10 cellular contexts compared by ENCODE assay signal in genomic region chr9:124503713-124504529, GRCh38. TPM values are rescaled to one million over a fixed set of nuclear protein-coding genes. Genes with fewer than 3 reads are reported as not detected.
DNase-seq lines count a peak whose midpoint lies in the region; ATAC-seq, FAIRE-seq and TF ChIP-seq lines count a peak whose summit lies in the region.
"Had no signal": no experiment of that assay in that cellular context is flagged by ENCODE, and none has a peak within 500 bp of the region (broad histone marks: within the 10 kb centered on the region; RNA-seq: fewer than 3 reads in every experiment).

No MANE protein-coding gene starts in this region.

- peaks cover 7% of the 10 kb centered on the region for H3K36me3 Mint-ChIP-seq in natural killer cell treated with Interleukin-12 subunit alpha and Interleukin-12 subunit beta and Interleukin-15 and Interleukin-18, amount 100 ng/mL, for 72 hours

- RAD21 ChIA-PET in GM12878 (lab: Charles Lee; ENCODE audit: unreplicated experiment) = no interaction called here

- peaks cover 17 to 22% of the 10 kb centered on the region in 2 donors for H3K27me3 Mint-ChIP-seq in natural killer cell treated with Interleukin-12 subunit alpha and Interleukin-12 subunit beta and Interleukin-15 and Interleukin-18, amount 100 ng/mL, for 72 hours

- TF ChIP-seq POLR2A in GM12878 (IDR thresholded peaks at IDR 0.05; ENCODE audit: low read depth, low read length) = no peak

- TF ChIP-seq RAD21 in GM12878 (IDR thresholded peaks at IDR 0.05; ENCODE audit: insufficient read depth, low read depth, low read length) = no peak

- H3K27ac ChIP-seq in ACC112 (ENCODE audit: low read depth, low read length) (no peak overlapping the region), GM12878 (ENCODE audit: control insufficient read depth, insufficient read depth) (no peak overlapping the region)

- H3K79me2 ChIP-seq in ACC112 (ENCODE audit: control insufficient read depth, insufficient read depth, low read length, unreplicated experiment) (no peaks in the 10 kb centered on the region), GM12878 (ENCODE audit: control insufficient read depth, insufficient read depth, low read length) (no peaks in the 10 kb centered on the region)

- no peak overlapping the region for H3K4me3 ChIP-seq in ACC112 (ENCODE audit: low read depth, low read length)
- no peak overlapping the region for H3K4me3 ChIP-seq in GM12878

- peak overlapping the region; percentile 87 for H3K4me3 Mint-ChIP-seq in natural killer cell treated with Interleukin-12 subunit alpha and Interleukin-12 subunit beta and Interleukin-15 and Interleukin-18, amount 100 ng/mL, for 72 hours

- no peaks in the 10 kb centered on the region for H3K36me3 ChIP-seq in ACC112 (ENCODE audit: insufficient read depth, low read length)
- H3K36me3 ChIP-seq in ES-I3 (ENCODE audit: insufficient read depth, low read length) = no peaks in the 10 kb centered on the region
- H3K36me3 ChIP-seq in GM12878 (ENCODE audit: control insufficient read depth in 2 of 2, insufficient read depth in 2 of 2, low read length in 1 of 2) = no peaks in the 10 kb centered on the region

- no peak for DNase-seq in GM12878 (ENCODE audit: low read depth, low spot score)
- DNase-seq in natural killer cell treated with Interleukin-12 subunit alpha and Interleukin-12 subunit beta and Interleukin-15 and Interleukin-18, amount 100 ng/mL, for 72 hours (ENCODE audit: low spot score) = no peak
- no peak for DNase-seq in nucleus accumbens (lab: John Stamatoyannopoulos, UW)
- DNase-seq in hepatic stellate cell (ENCODE audit: low spot score) = no peak
- no peak for DNase-seq in SW480 (ENCODE audit: low spot score)
- no peak for DNase-seq in LoVo (ENCODE audit: low spot score)
- DNase-seq: NCI-H1436 treated with DMSO at 0.1 percent for 48 hours had no signal

- H3K9me3 Mint-ChIP-seq in natural killer cell treated with Interleukin-12 subunit alpha and Interleukin-12 subunit beta and Interleukin-15 and Interleukin-18, amount 100 ng/mL, for 72 hours = no peaks in the 10 kb centered on the region

- H3K9ac ChIP-seq in ES-I3 (ENCODE audit: low read depth, low read length) = peak overlapping the region; percentile 54
- H3K9ac ChIP-seq in GM12878 (ENCODE audit: control insufficient read depth, insufficient read depth, low read length) = no peak overlapping the region

- H3K4me1 Mint-ChIP-seq in natural killer cell treated with Interleukin-12 subunit alpha and Interleukin-12 subunit beta and Interleukin-15 and Interleukin-18, amount 100 ng/mL, for 72 hours (ENCODE audit: low read depth in 2 of 2) = peaks cover 10 to 13% of the 10 kb centered on the region in 2 donors

- CTCF ChIA-PET in GM12878 (lab: Yijun Ruan, JAX) = no interaction called here

- H2AFZ ChIP-seq in ACC112 (ENCODE audit: low read length, unreplicated experiment) (peak overlapping the region; percentile 4), GM12878 (ENCODE audit: control insufficient read depth, low read depth, low read length) (no peak overlapping the region)

- no TSS peak for BruUV-seq in GM12878 (replicated peaks; lab: Mats Ljungman, UMichigan)

- H3K27me3 ChIP-seq in ACC112 (ENCODE audit: insufficient read depth, low read length) = peaks cover 62% of the 10 kb centered on the region
- H3K27me3 ChIP-seq in GM12878 (replicated peaks in 1 of 2; ENCODE audit: control insufficient read depth in 2 of 2, insufficient read depth in 2 of 2, low read length in 1 of 2) = peaks cover 9 to 10% of the 10 kb centered on the region in 2 experiments; a peak in 3 of 4 replicates

- H3K9me3 ChIP-seq in ES-I3 (ENCODE audit: control insufficient read depth, insufficient read depth, low read length) (no peaks in the 10 kb centered on the region), GM12878 (replicated peaks; ENCODE audit: control insufficient read depth, insufficient read depth, low read length) (no peaks in the 10 kb centered on the region)

- H3K4me1 ChIP-seq in ACC112 (ENCODE audit: control insufficient read depth, insufficient read depth, low read length, unreplicated experiment) = no peaks in the 10 kb centered on the region
- peaks cover 12% of the 10 kb centered on the region; the same call in 1 of the 2 replicates for H3K4me1 ChIP-seq in ES-I3 (ENCODE audit: insufficient read depth, low read length)
- H3K4me1 ChIP-seq in GM12878 (ENCODE audit: control insufficient read depth, insufficient read depth, low read length) = peaks cover 9% of the 10 kb centered on the region; the same call in 1 of the 2 replicates

- in situ Hi-C loops in GM12878 (cut with MboI) = no loop called here

- ATAC-seq in GM12878 = no peak
- ATAC-seq in natural killer cell treated with Interleukin-12 subunit alpha and Interleukin-12 subunit beta and Interleukin-15 and Interleukin-18, amount 100 ng/mL, for 72 hours = no peak

- H3K4me2 ChIP-seq in GM12878 (ENCODE audit: control insufficient read depth, insufficient read depth) = peak overlapping the region; percentile 25; the same call in 1 of the 2 replicates

- SMC1A ChIA-PET in GM12878 (lab: Charles Lee; ENCODE audit: uncharacterized antibody, unreplicated experiment) = no interaction called here

- no peak for TF ChIP-seq CTCF in GM12878 (IDR thresholded peaks at IDR 0.05 in 2 of 3, conservative IDR thresholded peaks at IDR 0.05 in 1 of 3; ENCODE audit: control insufficient read depth in 2 of 3, extremely low read depth in 1 of 3, insufficient read depth in 1 of 3, low read depth in 3 of 3, low read length in 3 of 3)

- FAIRE-seq in GM12878 (lab: Jason Lieb, UNC) = no peak

- H3K27ac Mint-ChIP-seq in natural killer cell treated with Interleukin-12 subunit alpha and Interleukin-12 subunit beta and Interleukin-15 and Interleukin-18, amount 100 ng/mL, for 72 hours = no peak overlapping the region

- POLR2A ChIA-PET in GM12878 (lab: Charles Lee) = no interaction called here

- WGBS in GM12878 (ENCODE audit: insufficient coverage, insufficient replicate concordance, low lambda C conversion rate, missing lambda C conversion rate) = 32% methylated on average over 49 of the region's 76 CpGs

- no peak for TF ChIP-seq EP300 in GM12878 (IDR thresholded peaks at IDR 0.05; ENCODE audit: borderline replicate concordance in 1 of 2, control insufficient read depth in 1 of 2, low read depth in 2 of 2, low read length in 2 of 2)

- no peaks in the 10 kb centered on the region for H4K20me1 ChIP-seq in GM12878 (ENCODE audit: control insufficient read depth, insufficient read depth)

- intact Hi-C loops in GM12878 (cut with micrococcal nuclease; ENCODE audit: unreplicated experiment) = no loop called here

RNA-seq across cellular contexts. Expression of gene NR5A1, which starts 3.3 kb away (rescaled TPM):
- total RNA-seq in GM12878 (2013; cell fraction: nucleolus; rRNA removed) = 0.13 and 0.39 TPM in 2 replicates
- total RNA-seq in GM12878 (2014; rRNA removed) (0.06 and 0.11 TPM in 2 replicates), GM12878 (2014; rRNA removed; fragmentation: Illumina TruSeq; extraction: Trizol) (0.09 TPM in 1 of 2 replicates, not detected in the other), GM12878 (2021) (0.18 and 0.27 TPM in 2 replicates)
- polyA plus RNA-seq in GM12878 (2011; ENCODE audit: low read depth) = 0.10 TPM
- polyA plus RNA-seq in GM12878 (2011; rRNA removed) (0.17 and 0.24 TPM in 2 replicates), GM12878 (2014; fragmentation: Illumina TruSeq; extraction: Trizol) (not detected in 2 replicates), GM12878 (2014; fragmentation: Nextera tagmentation; extraction: Ambion mirVana) (not detected), GM12878 (2014; rRNA removed) (0.03 and 0.08 TPM in 2 replicates), GM12878 (2016; fragmentation: Nextera tagmentation; extraction: Ambion mirVana) (under 1 TPM in 1 of 2 experiments, not detected in 1; 0.07 TPM)
- polyA plus RNA-seq in GM12878 (2011; cell fraction: cytosol; rRNA removed) = 0.31 and 0.42 TPM in 2 replicates
- 0.45 and 0.63 TPM in 2 replicates for polyA plus RNA-seq in GM12878 (2011; cell fraction: nucleus; rRNA removed)
- 0.11 and 0.18 TPM in 2 replicates for polyA plus RNA-seq in GM12878 (2012)
- 0.15 TPM in 1 of 2 replicates, not detected in the other for polyA minus RNA-seq in GM12878 (2011; rRNA and poly(A)+ RNA removed)
- not detected in 2 replicates for polyA minus RNA-seq in GM12878 (2011; cell fraction: cytosol; rRNA and poly(A)+ RNA removed)
- 0.24 TPM in 1 of 2 replicates, not detected in the other for polyA minus RNA-seq in GM12878 (2011; cell fraction: nucleus; rRNA and poly(A)+ RNA removed)
- total RNA-seq in natural killer cell treated with Interleukin-12 subunit alpha and Interleukin-12 subunit beta and Interleukin-15 and Interleukin-18, amount 100 ng/mL, for 72 hours = not detected
- total RNA-seq: subcutaneous adipose tissue had no signal

RNA-seq across cellular contexts. Expression of gene ADGRD2, which starts 53.7 kb away (rescaled TPM):
- not detected in 2 replicates for total RNA-seq in GM12878 (2013; cell fraction: nucleolus; rRNA removed)
- total RNA-seq in GM12878 (2014; rRNA removed) = not detected in 2 replicates
- total RNA-seq in GM12878 (2014; rRNA removed; fragmentation: Illumina TruSeq; extraction: Trizol) = not detected in 2 replicates
- total RNA-seq in GM12878 (2021) = not detected in 2 replicates
- not detected for polyA plus RNA-seq in GM12878 (2011; ENCODE audit: low read depth)
- polyA plus RNA-seq in GM12878 (2011; rRNA removed) = not detected in 2 replicates
- not detected in 2 replicates for polyA plus RNA-seq in GM12878 (2011; cell fraction: cytosol; rRNA removed)
- polyA plus RNA-seq in GM12878 (2011; cell fraction: nucleus; rRNA removed) = not detected in 2 replicates
- polyA plus RNA-seq in GM12878 (2012) = not detected in 2 replicates
- not detected in 2 replicates for polyA plus RNA-seq in GM12878 (2014; fragmentation: Illumina TruSeq; extraction: Trizol)
- polyA plus RNA-seq in GM12878 (2014; fragmentation: Nextera tagmentation; extraction: Ambion mirVana) = not detected
- polyA plus RNA-seq in GM12878 (2014; rRNA removed) = not detected in 2 replicates
- not detected for polyA plus RNA-seq in GM12878 (2016; fragmentation: Nextera tagmentation; extraction: Ambion mirVana)
- polyA minus RNA-seq in GM12878 (2011; rRNA and poly(A)+ RNA removed) = not detected in 2 replicates
- not detected in 2 replicates for polyA minus RNA-seq in GM12878 (2011; cell fraction: cytosol; rRNA and poly(A)+ RNA removed)
- polyA minus RNA-seq in GM12878 (2011; cell fraction: nucleus; rRNA and poly(A)+ RNA removed) = not detected in 2 replicates
- total RNA-seq in natural killer cell treated with Interleukin-12 subunit alpha and Interleukin-12 subunit beta and Interleukin-15 and Interleukin-18, amount 100 ng/mL, for 72 hours = not detected
- total RNA-seq: subcutaneous adipose tissue had no signal
